ENCODE assay signal across 11 cellular contexts in genomic region chr10:104318810-104319684, GRCh38. TPM values are rescaled to one million over a fixed set of nuclear protein-coding genes. Genes with fewer than 3 reads are reported as not detected.
DNase-seq lines count a peak whose midpoint lies in the region; ATAC-seq and TF ChIP-seq lines count a peak whose summit lies in the region.
"Had no signal": no experiment of that assay in that cellular context is flagged by ENCODE, and none has a peak within 500 bp of the region (broad histone marks: within the 10 kb centered on the region; RNA-seq: fewer than 3 reads in every experiment).

No MANE protein-coding gene starts in this region.

- peaks cover 23% of the 10 kb centered on the region for H3F3A ChIP-seq in GM23248 (ENCODE audit: insufficient read depth)

- peaks cover 5% of the 10 kb centered on the region; the same call in 1 of the 2 replicates for H3K36me3 ChIP-seq in GM23248 (ENCODE audit: low read depth)
- H3K36me3 ChIP-seq in heart right ventricle = peaks cover 7 to 43% (median 16%) of the 10 kb centered on the region in 9 donors

- H4K20me1 ChIP-seq in GM23248 (ENCODE audit: insufficient read depth) = no peaks in the 10 kb centered on the region

- TF ChIP-seq CTCF in heart right ventricle (IDR thresholded peaks at IDR 0.05) = no peak

- H3K9me2 ChIP-seq in GM23248 (ENCODE audit: insufficient read depth) = no peaks in the 10 kb centered on the region

- H3K9me3 ChIP-seq in GM23248 (ENCODE audit: low read depth) (no peaks in the 10 kb centered on the region), heart right ventricle (no peaks in the 10 kb centered on the region)

- 89% methylated on average over 19 of the region's 19 CpGs for WGBS in GM23248 (ENCODE audit: low coverage in 1 of 2, low lambda C conversion rate in 2 of 2, missing lambda C conversion rate in 2 of 2), 2 experiments
- 46 to 47% methylated on average over 19 of the region's 19 CpGs for WGBS in heart right ventricle, 2 donors

- no peak overlapping the region for H2AFZ ChIP-seq in GM23248

- no peak for DNase-seq in GM23248
- DNase-seq in amniotic epithelial cell (ENCODE audit: low read depth) = peak; percentile 89
- no peak for DNase-seq in heart right ventricle
- peak; percentile 55 for DNase-seq in sciatic nerve (ENCODE audit: low spot score)
- no peak for DNase-seq in NCI-H1417 treated with DMSO at 0.1 percent for 48 hours (lab: John Stamatoyannopoulos, UW)
- DNase-seq in RPMI8226 = no peak
- DNase-seq in NCI-H2196 treated with DMSO at 0.1 percent for 48 hours (lab: John Stamatoyannopoulos, UW; ENCODE audit: unreplicated experiment) = no peak
- DNase-seq: activated naive CD4-positive, alpha-beta T cell treated with anti-CD3 and anti-CD28 coated beads, Interleukin-2, amount 50 U/mL, for 16 hours; NCI-H187 had no signal

- peaks cover 100% of the 10 kb centered on the region for H3K79me2 ChIP-seq in GM23248 (ENCODE audit: insufficient read depth)

- intact Hi-C loops in heart right ventricle (cut with DNase I) = no loop called here
- intact Hi-C loops in sciatic nerve (cut with DNase I) = no loop called here

- H3K27ac ChIP-seq in GM23248 = peak overlapping the region; percentile 7; the same call in 1 of the 2 replicates
- peak overlapping the region; percentile 45 to 100 (median 91) for H3K27ac ChIP-seq in heart right ventricle

- ATAC-seq in heart right ventricle (peak in 4 of 8 donors; percentile 2 to 44 (median 12)), sciatic nerve (peak; percentile 84), HG03135 (IDR thresholded peaks at IDR 0.05; ENCODE audit: unreplicated experiment) (no peak)
- ATAC-seq: left colon had no signal

- in situ Hi-C loops in GM23248 (cut with MboI) = no loop called here

- H3K27me3 ChIP-seq in GM23248 (replicated peaks; ENCODE audit: insufficient read depth) (no peaks in the 10 kb centered on the region), heart right ventricle (no peaks in the 10 kb centered on the region)

- no peak overlapping the region for H3K4me3 ChIP-seq in GM23248
- H3K4me3 ChIP-seq in heart right ventricle = no peak overlapping the region

- H3K9ac ChIP-seq in GM23248 = no peak overlapping the region

- H3K4me1 ChIP-seq in GM23248 (ENCODE audit: insufficient read depth) (peaks cover 29% of the 10 kb centered on the region), heart right ventricle (peaks cover 66 to 98% (median 88%) of the 10 kb centered on the region in 9 donors)

- no peak overlapping the region for H3K4me2 ChIP-seq in GM23248 (ENCODE audit: unreplicated experiment)

RNA-seq across cellular contexts. Expression of gene ITPRIP, which starts 19.2 kb away (rescaled TPM):
- 9.6 and 11.3 TPM in 2 replicates for total RNA-seq in GM23248 (2014; rRNA removed; shearing (Covaris generic))
- polyA plus RNA-seq in GM23248 (2016; fragmentation: Nextera tagmentation; extraction: Ambion mirVana) (24.7 and 27.2 TPM in 2 replicates), heart right ventricle (10 to 100 TPM; 17.5 to 41.6 TPM)
- total RNA-seq in heart right ventricle (10 to 100 TPM; 18.6 to 87.2 (median 35.9) TPM), sciatic nerve (24.7 TPM)

RNA-seq across cellular contexts. Expression of gene CFAP58, which starts 34.6 kb away (rescaled TPM):
- total RNA-seq in GM23248 (2014; rRNA removed; shearing (Covaris generic)) = under 0.01 and 0.22 TPM in 2 replicates
- polyA plus RNA-seq in GM23248 (2016; fragmentation: Nextera tagmentation; extraction: Ambion mirVana) (0.20 and 0.30 TPM in 2 replicates), heart right ventricle (1 to 10 TPM in 1 of 2 donors, under 1 TPM in 1; 0.58 to 3.6 TPM)
- total RNA-seq in heart right ventricle (1 to 10 TPM; 1.3 to 5.8 (median 3.0) TPM), sciatic nerve (0.67 TPM)

RNA-seq across cellular contexts. Expression of gene GSTO2, which starts 50.1 kb away (rescaled TPM):
- 1.1 and 8.7 TPM in 2 replicates for total RNA-seq in GM23248 (2014; rRNA removed; shearing (Covaris generic))
- 2.2 TPM in 2 replicates for polyA plus RNA-seq in GM23248 (2016; fragmentation: Nextera tagmentation; extraction: Ambion mirVana)
- total RNA-seq in heart right ventricle = 1 to 10 TPM in 4 of 10 donors, under 1 TPM in 6; 0.57 to 1.6 (median 0.97) TPM
- polyA plus RNA-seq in heart right ventricle = under 1 TPM; 0.25 to 0.51 TPM
- total RNA-seq in sciatic nerve = 2.1 TPM

Comparison
In these comparisons a context has a peak if more than half of its experiments do, and no peak if none do; other contexts are left out.
1. DNase-seq: peak in amniotic epithelial cell (single experiment) and sciatic nerve (single experiment); none in GM23248 (single experiment), heart right ventricle (0 of 2), NCI-H1417 treated with DMSO at 0.1 percent for 48 hours (single experiment), RPMI8226 (single experiment) and NCI-H2196 treated with DMSO at 0.1 percent for 48 hours (single experiment).